Comparison of ENCODE assay signal across 8 cellular contexts in genomic region chr12:42325776-42326465, GRCh38. TPM values are rescaled to one million over a fixed set of nuclear protein-coding genes. Genes with fewer than 3 reads are reported as not detected.
A peak's percentile ranks its signal among the peaks of the same experiment; 100 is the strongest.
DNase-seq lines count a peak whose midpoint lies in the region; ATAC-seq, FAIRE-seq and TF ChIP-seq lines count a peak whose summit lies in the region.

Gene PPHLN1 (plus strand): TSS chr12:42326167. CDS start chr12:42335903, 9,736 bp downstream.
Gene ZCRB1 (minus strand): TSS chr12:42326094. CDS start chr12:42324102, 1,992 bp downstream.

- no peak within 1 kb of the TSS; the same call in 1 of the 2 replicates for H2BK12ac ChIP-seq in H1 (ENCODE audit: low read depth, low read length)

- TF ChIP-seq EP300 in H1 (IDR thresholded peaks at IDR 0.05; ENCODE audit: borderline replicate concordance in 1 of 2, low read depth in 2 of 2, low read length in 2 of 2), result no peak

- H2BK20ac ChIP-seq in H1 (ENCODE audit: low read length), result no peak within 1 kb of the TSS

- H3K23ac ChIP-seq in H1 (ENCODE audit: insufficient read length) (peak within 1 kb of the TSS; percentile 28), mesendoderm (ENCODE audit: low read length) (no peak within 1 kb of the TSS)

- H3K27ac Mint-ChIP-seq in CD8-positive, alpha-beta memory T cell, result peak within 1 kb of the TSS; percentile 95 to 99 (median 98)

- H2AK5ac ChIP-seq in H1 (ENCODE audit: low read depth, low read length) (no peak within 1 kb of the TSS), mesendoderm (ENCODE audit: low read length) (no peak within 1 kb of the TSS)

- CTCF ChIA-PET in CD8-positive, alpha-beta memory T cell (lab: Charles Lee), result no interaction called here
- CTCF ChIA-PET in H1 (lab: Charles Lee; ENCODE audit: partially characterized antibody), result no interaction called here

- peak within 1 kb of the TSS; percentile 98 for H2AFZ ChIP-seq in H1 (ENCODE audit: low read length)

- peak; percentile 79 to 92 for TF ChIP-seq POLR2A in H1 (IDR thresholded peaks at IDR 0.05; ENCODE audit: control extremely low read depth in 1 of 2, low read depth in 2 of 2, low read length in 2 of 2)

- peak within 1 kb of the TSS; percentile 64 for H4K5ac ChIP-seq in H1 (ENCODE audit: insufficient read length, low read depth, low read length)
- no peak within 1 kb of the TSS for H4K5ac ChIP-seq in mesendoderm (ENCODE audit: low read length)

- H2BK15ac ChIP-seq in H1 (ENCODE audit: low read length), result no peak within 1 kb of the TSS
- no peak within 1 kb of the TSS for H2BK15ac ChIP-seq in mesendoderm (replicated peaks; ENCODE audit: low read depth)

- DNase-seq in CD8-positive, alpha-beta memory T cell, result peak; percentile 75 to 86 (median 77)
- DNase-seq in HK-2 (ENCODE audit: unreplicated experiment) (peak; percentile 84), NOMO-1 (lab: John Stamatoyannopoulos, UW; ENCODE audit: unreplicated experiment in 2 of 2) (peak; percentile 80 to 88), H1 (ENCODE audit: low read depth in 1 of 2, low spot score in 2 of 2) (peak; percentile 56 to 90), mesendoderm (peak; percentile 95)
- peak; percentile 43 to 55 for DNase-seq in activated CD8-positive, alpha-beta memory T cell treated with anti-CD3 and anti-CD28 coated beads for 4 hours (ENCODE audit: low read depth in 2 of 2)
- DNase-seq in stimulated activated CD8-positive, alpha-beta memory T cell treated with anti-CD3 and anti-CD28 coated beads, Interleukin-15, amount 100 ng/mL, for 1 hour (ENCODE audit: low read depth), result peak; percentile 52

- H3K4me1 ChIP-seq in CD8-positive, alpha-beta memory T cell (ENCODE audit: insufficient read depth, low read length), result peaks cover 46% of the 10 kb centered on the region
- H3K4me1 ChIP-seq in H1 (replicated peaks in 1 of 4; ENCODE audit: control insufficient read depth in 3 of 4, insufficient read depth in 4 of 4, low read length in 3 of 4), result peaks cover 0 to 4% (median 1%) of the 10 kb centered on the region in 4 experiments; a peak in 4 of 7 replicates
- H3K4me1 ChIP-seq in mesendoderm (ENCODE audit: control insufficient read depth, low read depth, low read length), result peaks cover 6% of the 10 kb centered on the region

- H3K4ac ChIP-seq in H1 (replicated peaks; ENCODE audit: insufficient read length, low read depth, low read length) (no peak within 1 kb of the TSS), mesendoderm (ENCODE audit: low read depth, low read length) (no peak within 1 kb of the TSS)

- H3K79me1 ChIP-seq in H1 (ENCODE audit: low read depth, low read length) (peaks cover 2% of the 10 kb centered on the region; the same call in 1 of the 2 replicates), mesendoderm (ENCODE audit: low read length) (peaks cover 10% of the 10 kb centered on the region)

- peak within 1 kb of the TSS; percentile 37 for H3K56ac ChIP-seq in H1 (replicated peaks; ENCODE audit: insufficient read length, low read depth, low read length)
- peak within 1 kb of the TSS; percentile 91 for H3K56ac ChIP-seq in mesendoderm (ENCODE audit: low read length)

- WGBS in H1 (ENCODE audit: extremely low coverage in 1 of 2, insufficient coverage in 1 of 2, insufficient read length in 1 of 2, insufficient replicate concordance in 2 of 2, low coverage in 1 of 2, low lambda C conversion rate in 2 of 2, missing lambda C conversion rate in 1 of 2), 2 experiments, result 3% methylated on average over 50 of the region's 50 CpGs; no CpG with 5 or more reads in 1 of the 2 experiments
- WGBS in mesendoderm (ENCODE audit: extremely low coverage, insufficient coverage, low lambda C conversion rate), result no CpG with 5 or more reads among the region's 50 CpGs

- peaks cover 2 to 52% (median 6%) of the 10 kb centered on the region in 3 donors for H3K36me3 Mint-ChIP-seq in CD8-positive, alpha-beta memory T cell

- no peak within 1 kb of the TSS for H3K14ac ChIP-seq in H1 (ENCODE audit: insufficient read length)

- H2BK120ac ChIP-seq in H1 (replicated peaks; ENCODE audit: low read depth, low read length) (no peak within 1 kb of the TSS), mesendoderm (ENCODE audit: low read depth, low read length) (no peak within 1 kb of the TSS)

- H3K18ac ChIP-seq in H1 (ENCODE audit: extremely low read depth, low read length), result peak within 1 kb of the TSS; percentile 40; the same call in 1 of the 2 replicates
- H3K18ac ChIP-seq in mesendoderm (ENCODE audit: low read length), result peak within 1 kb of the TSS; percentile 88

- H3K9ac ChIP-seq in H1 (replicated peaks in 1 of 4; ENCODE audit: extremely low read depth in 1 of 4, low read depth in 3 of 4, low read length in 3 of 4) (peak within 1 kb of the TSS; percentile 73 to 93 (median 84)), mesendoderm (ENCODE audit: low read length) (peak within 1 kb of the TSS; percentile 87)

- no peaks in the 10 kb centered on the region for H3K27me3 Mint-ChIP-seq in CD8-positive, alpha-beta memory T cell

- H3K36me3 ChIP-seq in CD8-positive, alpha-beta memory T cell (ENCODE audit: insufficient read depth, low read length), result no peaks in the 10 kb centered on the region
- H3K36me3 ChIP-seq in H1 (ENCODE audit: control insufficient read depth in 2 of 4, insufficient read depth in 4 of 4, low read length in 3 of 4) (peaks cover 0 to 20% (median 1%) of the 10 kb centered on the region in 4 experiments; a peak in 3 of 8 replicates), mesendoderm (ENCODE audit: control insufficient read depth, insufficient read depth, low read length) (no peaks in the 10 kb centered on the region)

- no peak for FAIRE-seq in H1 (lab: Jason Lieb, UNC)

- peak within 1 kb of the TSS; percentile 94 for H4K8ac ChIP-seq in H1 (ENCODE audit: extremely low read depth, insufficient read depth, low read length)
- no peak within 1 kb of the TSS for H4K8ac ChIP-seq in mesendoderm (ENCODE audit: low read depth, low read length)

- H3K27ac ChIP-seq in CD8-positive, alpha-beta memory T cell (ENCODE audit: low read depth, low read length), result peak within 1 kb of the TSS; percentile 88
- H3K27ac ChIP-seq in H1 (ENCODE audit: low read depth, low read length) (peak within 1 kb of the TSS; percentile 91), mesendoderm (ENCODE audit: low read depth, low read length) (peak within 1 kb of the TSS; percentile 92)

- H4K91ac ChIP-seq in H1 (replicated peaks; ENCODE audit: insufficient read length, low read length), result peak within 1 kb of the TSS; percentile 52

- H3K4me2 ChIP-seq in H1 (ENCODE audit: insufficient read depth in 1 of 2, low read depth in 2 of 2, low read length in 2 of 2), result peak within 1 kb of the TSS; percentile 90
- H3K4me2 ChIP-seq in mesendoderm (ENCODE audit: low read length), result peak within 1 kb of the TSS; percentile 90

- H3K9me3 ChIP-seq in CD8-positive, alpha-beta memory T cell (ENCODE audit: low read length), result no peaks in the 10 kb centered on the region
- no peaks in the 10 kb centered on the region for H3K9me3 ChIP-seq in H1 (ENCODE audit: insufficient read depth in 2 of 2, low read depth in 1 of 2, low read length in 1 of 2)

- peaks cover 50 to 60% (median 53%) of the 10 kb centered on the region in 3 donors for H3K4me1 Mint-ChIP-seq in CD8-positive, alpha-beta memory T cell

- peak; percentile 95 for ATAC-seq in GM19455 (IDR thresholded peaks at IDR 0.05; ENCODE audit: unreplicated experiment)

- no peak for TF ChIP-seq CTCF in H1 (IDR thresholded peaks at IDR 0.05; ENCODE audit: control extremely low read depth in 1 of 3, insufficient read depth in 1 of 3, low read depth in 1 of 3, low read length in 3 of 3)

- H3K79me2 ChIP-seq in H1 (ENCODE audit: control insufficient read depth in 1 of 2, insufficient read depth in 2 of 2, low read length in 2 of 2), result peaks cover 25 to 52% of the 10 kb centered on the region in 2 experiments
- H3K79me2 ChIP-seq in mesendoderm (ENCODE audit: control insufficient read depth, insufficient read depth, low read length), result peaks cover 36% of the 10 kb centered on the region

- H3K27me3 ChIP-seq in CD8-positive, alpha-beta memory T cell (ENCODE audit: insufficient read depth, low read length, poor library complexity, severe bottlenecking), result no peaks in the 10 kb centered on the region
- H3K27me3 ChIP-seq in H1 (replicated peaks in 1 of 4; ENCODE audit: control insufficient read depth in 3 of 4, extremely low read depth in 1 of 4, insufficient read depth in 3 of 4, low read length in 3 of 4), result no peaks in the 10 kb centered on the region
- H3K27me3 ChIP-seq in mesendoderm (ENCODE audit: insufficient read depth, low read length, poor library complexity), result no peaks in the 10 kb centered on the region

- peaks cover 2 to 7% of the 10 kb centered on the region in 2 experiments for H4K20me1 ChIP-seq in H1 (replicated peaks in 1 of 2; ENCODE audit: control insufficient read depth in 1 of 2, insufficient read depth in 2 of 2, low read length in 2 of 2)

- POLR2A ChIA-PET in CD8-positive, alpha-beta memory T cell (lab: Charles Lee), result interaction anchor here (0.8 to 1.1 kb wide), 2 partner anchors 87 to 172 kb away, joined by 3 to 4 read pairs; no protein-coding TSS in a partner anchor
- POLR2A ChIA-PET in H1 (lab: Charles Lee; ENCODE audit: partially characterized antibody), result interaction anchor here (0.6 to 1.5 kb wide), 3 partner anchors 16 to 180 kb away, joined by 3 read pairs; no protein-coding TSS in a partner anchor

- peaks cover 6% of the 10 kb centered on the region; the same call in 1 of the 2 replicates for H3K23me2 ChIP-seq in H1 (ENCODE audit: low read depth, low read length)

- no peaks in the 10 kb centered on the region for H3K9me3 Mint-ChIP-seq in CD8-positive, alpha-beta memory T cell

- peak in 1 of 2 experiments; percentile 1; a peak in 1 of 4 replicates for TF ChIP-seq RAD21 in H1 (IDR thresholded peaks at IDR 0.05 in 1 of 2, conservative IDR thresholded peaks at IDR 0.05 in 1 of 2; ENCODE audit: low read depth in 2 of 2, low read length in 2 of 2)

- peak within 1 kb of the TSS; percentile 93 to 100 (median 98) for H3K4me3 Mint-ChIP-seq in CD8-positive, alpha-beta memory T cell

- peak within 1 kb of the TSS; percentile 92 for H3K4me3 ChIP-seq in CD8-positive, alpha-beta memory T cell (ENCODE audit: low read length)
- H3K4me3 ChIP-seq in H1 (ENCODE audit: extremely low read depth in 1 of 4, insufficient read depth in 2 of 4, low read depth in 3 of 4, low read length in 4 of 4), result peak within 1 kb of the TSS; percentile 94 to 100 (median 98)
- H3K4me3 ChIP-seq in mesendoderm (ENCODE audit: low read length), result peak within 1 kb of the TSS; percentile 92

- peak within 1 kb of the TSS; percentile 29 for H2BK5ac ChIP-seq in H1 (ENCODE audit: low read depth, low read length)
- H2BK5ac ChIP-seq in mesendoderm (ENCODE audit: low read length), result no peak within 1 kb of the TSS

RNA-seq across cellular contexts. Expression of gene PPHLN1, which starts in this region (rescaled TPM):
- 10 to 100 TPM; 75.8 to 76.3 TPM for total RNA-seq in CD8-positive, alpha-beta memory T cell
- polyA plus RNA-seq in CD8-positive, alpha-beta memory T cell, result 151 TPM
- total RNA-seq in H1 (2021; fragmentation: NEBNext Ultra II Directional; extraction: Animal tissue kit (Norgen Biotek cat#: 25700)), result 69.6 and 71.6 TPM in 2 replicates
- 31.8 and 34.3 TPM in 2 replicates for polyA plus RNA-seq in H1 (2011; rRNA removed)
- 73.3 TPM for polyA plus RNA-seq in H1 (2011; cell fraction: cytosol; rRNA removed)
- 20.0 TPM for polyA plus RNA-seq in H1 (2011; cell fraction: nucleus; rRNA removed)
- polyA plus RNA-seq in H1 (2012, experiment 1 of 2), result 49.5 to 67.3 TPM (median 56.4 TPM) in 4 replicates
- 8.5 TPM for polyA plus RNA-seq in H1 (2012, experiment 2 of 2)
- 73.3 TPM for polyA plus RNA-seq in H1 (2013, experiment 1 of 2)
- polyA plus RNA-seq in H1 (2013, experiment 2 of 2), result 72.0 TPM
- polyA minus RNA-seq in H1 (2011; rRNA and poly(A)+ RNA removed), result 28.4 and 47.7 TPM in 2 replicates
- 21.7 TPM for polyA minus RNA-seq in H1 (2011; cell fraction: cytosol; rRNA and poly(A)+ RNA removed)
- polyA minus RNA-seq in H1 (2011; cell fraction: nucleus; rRNA and poly(A)+ RNA removed), result 44.5 TPM
- polyA plus RNA-seq in mesendoderm (2013, experiment 1 of 2), result 73.7 TPM
- polyA plus RNA-seq in mesendoderm (2013, experiment 2 of 2), result 72.8 TPM

RNA-seq across cellular contexts. Expression of gene ZCRB1, which starts in this region (rescaled TPM):
- total RNA-seq in CD8-positive, alpha-beta memory T cell, result 10 to 100 TPM; 78.1 to 79.9 TPM
- polyA plus RNA-seq in CD8-positive, alpha-beta memory T cell, result 89.1 TPM
- 52.5 and 55.9 TPM in 2 replicates for total RNA-seq in H1 (2021; fragmentation: NEBNext Ultra II Directional; extraction: Animal tissue kit (Norgen Biotek cat#: 25700))
- 12.9 and 22.0 TPM in 2 replicates for polyA plus RNA-seq in H1 (2011; rRNA removed)
- polyA plus RNA-seq in H1 (2011; cell fraction: cytosol; rRNA removed), result 23.9 TPM
- 138 TPM for polyA plus RNA-seq in H1 (2011; cell fraction: nucleus; rRNA removed)
- 39.8 to 77.5 TPM (median 62.2 TPM) in 4 replicates for polyA plus RNA-seq in H1 (2012, experiment 1 of 2)
- 7.2 TPM for polyA plus RNA-seq in H1 (2012, experiment 2 of 2)
- 136 TPM for polyA plus RNA-seq in H1 (2013, experiment 1 of 2)
- 128 TPM for polyA plus RNA-seq in H1 (2013, experiment 2 of 2)
- polyA minus RNA-seq in H1 (2011; rRNA and poly(A)+ RNA removed), result 12.1 and 13.1 TPM in 2 replicates
- polyA minus RNA-seq in H1 (2011; cell fraction: cytosol; rRNA and poly(A)+ RNA removed), result 14.5 TPM
- 42.6 TPM for polyA minus RNA-seq in H1 (2011; cell fraction: nucleus; rRNA and poly(A)+ RNA removed)
- polyA plus RNA-seq in mesendoderm (2013, experiment 1 of 2), result 91.2 TPM
- 88.5 TPM for polyA plus RNA-seq in mesendoderm (2013, experiment 2 of 2)

Comparison
In these comparisons a context has a peak if more than half of its experiments do, and no peak if none do; other contexts are left out.
1. Peak in every context shown above with its lines: DNase-seq, ATAC-seq, H3K4me3 ChIP-seq and H3K27ac ChIP-seq.